Comparison of ENCODE assay signal across 14 cellular contexts in genomic region chr7:91344911-91345310, GRCh38.
DNase-seq lines count a peak whose midpoint lies in the region; ATAC-seq and TF ChIP-seq lines count a peak whose summit lies in the region.
"Had no signal": no experiment of that assay in that cellular context is flagged by ENCODE, and none has a peak within 500 bp of the region (broad histone marks: within the 10 kb centered on the region; RNA-seq: fewer than 3 reads in every experiment).

No MANE protein-coding gene starts in this region.

- no peaks in the 10 kb centered on the region for H3K27me3 ChIP-seq in esophagus muscularis mucosa

- CTCF ChIA-PET in activated CD4-positive, alpha-beta memory T cell treated with anti-CD3 and anti-CD28 coated beads, Interleukin-2, amount 10 ng/mL, durations not matched to agents 7 days and 5 days (lab: Charles Lee): no interaction called here

- H3K27ac Mint-ChIP-seq in activated CD4-positive, alpha-beta memory T cell treated with anti-CD3 and anti-CD28 coated beads, Interleukin-2, amount 10 ng/mL, durations not matched to agents 7 days and 5 days: no peak overlapping the region
- H3K27ac Mint-ChIP-seq: activated CD4-positive, alpha-beta T cell treated with anti-CD3 and anti-CD28 coated beads, Interleukin-2, amount 10 ng/mL, durations not matched to agents 24 days and 14 days; activated naive CD8-positive, alpha-beta T cell had no signal

- intact Hi-C loops in esophagus muscularis mucosa (cut with DNase I): no loop called here

- H3K36me3 Mint-ChIP-seq in activated CD4-positive, alpha-beta memory T cell treated with anti-CD3 and anti-CD28 coated beads, Interleukin-2, amount 10 ng/mL, durations not matched to agents 7 days and 5 days (ENCODE audit: low read depth): no peaks in the 10 kb centered on the region
- H3K36me3 Mint-ChIP-seq: activated naive CD8-positive, alpha-beta T cell had no signal

- no peaks in the 10 kb centered on the region for H3K27me3 Mint-ChIP-seq in activated CD4-positive, alpha-beta memory T cell treated with anti-CD3 and anti-CD28 coated beads, Interleukin-2, amount 10 ng/mL, durations not matched to agents 7 days and 5 days
- H3K27me3 Mint-ChIP-seq: activated CD4-positive, alpha-beta T cell treated with anti-CD3 and anti-CD28 coated beads, Interleukin-2, amount 10 ng/mL, durations not matched to agents 24 days and 14 days had no signal

- DNase-seq in DMS53 (lab: John Stamatoyannopoulos, UW) (peak; percentile 76), NCI-H510A (lab: John Stamatoyannopoulos, UW) (peak; percentile 7), esophagus muscularis mucosa (ENCODE audit: extremely low spot score) (no peak), HK-2 (ENCODE audit: unreplicated experiment) (no peak)
- no peak for DNase-seq in activated CD4-positive, alpha-beta memory T cell treated with anti-CD3 and anti-CD28 coated beads, Interleukin-2, amount 10 ng/mL, durations not matched to agents 7 days and 5 days
- DNase-seq: activated CD4-positive, alpha-beta T cell treated with anti-CD3 and anti-CD28 coated beads, Interleukin-2, amount 10 ng/mL, durations not matched to agents 24 days and 14 days; SK-N-SH had no signal

- ATAC-seq in GM19372 (IDR thresholded peaks at IDR 0.05; ENCODE audit: low read depth, unreplicated experiment) (peak; percentile 74), HG02884 (IDR thresholded peaks at IDR 0.05; ENCODE audit: unreplicated experiment) (peak; percentile 42), HG03457 (IDR thresholded peaks at IDR 0.05; ENCODE audit: unreplicated experiment) (no peak)
- ATAC-seq: A549 had no signal

- no peak overlapping the region for H3K4me3 ChIP-seq in esophagus muscularis mucosa
- H3K4me3 ChIP-seq: A549, skin epidermis had no signal

- no peak overlapping the region for H3K27ac ChIP-seq in esophagus muscularis mucosa (replicated peaks in 1 of 4)
- H3K27ac ChIP-seq: A549, KMS-11, skin epidermis had no signal

- POLR2A ChIA-PET in activated CD4-positive, alpha-beta memory T cell treated with anti-CD3 and anti-CD28 coated beads, Interleukin-2, amount 10 ng/mL, durations not matched to agents 7 days and 5 days (lab: Charles Lee): no interaction called here

- WGBS in esophagus muscularis mucosa: 89% methylated on average over 5 of the region's 5 CpGs

- no peaks in the 10 kb centered on the region for H3K36me3 ChIP-seq in esophagus muscularis mucosa

- no peaks in the 10 kb centered on the region for H3K4me1 Mint-ChIP-seq in activated CD4-positive, alpha-beta memory T cell treated with anti-CD3 and anti-CD28 coated beads, Interleukin-2, amount 10 ng/mL, durations not matched to agents 7 days and 5 days
- H3K4me1 Mint-ChIP-seq: activated CD4-positive, alpha-beta T cell treated with anti-CD3 and anti-CD28 coated beads, Interleukin-2, amount 10 ng/mL, durations not matched to agents 24 days and 14 days had no signal

- no peak for TF ChIP-seq POLR2A in esophagus muscularis mucosa (IDR thresholded peaks at IDR 0.05; ENCODE audit: low read depth)

- TF ChIP-seq CTCF in esophagus muscularis mucosa (IDR thresholded peaks at IDR 0.05): no peak

- peaks cover 11 to 22% (median 14%) of the 10 kb centered on the region in 4 donors for H3K4me1 ChIP-seq in esophagus muscularis mucosa
- H3K4me1 ChIP-seq: A549 had no signal

- H3K4me3 Mint-ChIP-seq in activated CD4-positive, alpha-beta memory T cell treated with anti-CD3 and anti-CD28 coated beads, Interleukin-2, amount 10 ng/mL, durations not matched to agents 7 days and 5 days: no peak overlapping the region
- H3K4me3 Mint-ChIP-seq: activated CD4-positive, alpha-beta T cell treated with anti-CD3 and anti-CD28 coated beads, Interleukin-2, amount 10 ng/mL, durations not matched to agents 24 days and 14 days; activated naive CD8-positive, alpha-beta T cell had no signal

- H3K9me3 Mint-ChIP-seq in activated CD4-positive, alpha-beta memory T cell treated with anti-CD3 and anti-CD28 coated beads, Interleukin-2, amount 10 ng/mL, durations not matched to agents 7 days and 5 days: no peaks in the 10 kb centered on the region
- H3K9me3 Mint-ChIP-seq: activated CD4-positive, alpha-beta T cell treated with anti-CD3 and anti-CD28 coated beads, Interleukin-2, amount 10 ng/mL, durations not matched to agents 24 days and 14 days had no signal

- no peak for TF ChIP-seq EP300 in esophagus muscularis mucosa (IDR thresholded peaks at IDR 0.05)

- no peaks in the 10 kb centered on the region for H3K9me3 ChIP-seq in esophagus muscularis mucosa
- H3K9me3 ChIP-seq: A549, SK-N-SH had no signal

Comparison
In these comparisons a context has a peak if more than half of its experiments do, and no peak if none do; other contexts are left out.
1. DNase-seq: peak in DMS53 (single experiment) and NCI-H510A (single experiment); none in activated CD4-positive, alpha-beta memory T cell treated with anti-CD3 and anti-CD28 coated beads, Interleukin-2, amount 10 ng/mL, durations not matched to agents 7 days and 5 days (single experiment), esophagus muscularis mucosa (single experiment) and HK-2 (single experiment).